In the genomic region with DNA sequence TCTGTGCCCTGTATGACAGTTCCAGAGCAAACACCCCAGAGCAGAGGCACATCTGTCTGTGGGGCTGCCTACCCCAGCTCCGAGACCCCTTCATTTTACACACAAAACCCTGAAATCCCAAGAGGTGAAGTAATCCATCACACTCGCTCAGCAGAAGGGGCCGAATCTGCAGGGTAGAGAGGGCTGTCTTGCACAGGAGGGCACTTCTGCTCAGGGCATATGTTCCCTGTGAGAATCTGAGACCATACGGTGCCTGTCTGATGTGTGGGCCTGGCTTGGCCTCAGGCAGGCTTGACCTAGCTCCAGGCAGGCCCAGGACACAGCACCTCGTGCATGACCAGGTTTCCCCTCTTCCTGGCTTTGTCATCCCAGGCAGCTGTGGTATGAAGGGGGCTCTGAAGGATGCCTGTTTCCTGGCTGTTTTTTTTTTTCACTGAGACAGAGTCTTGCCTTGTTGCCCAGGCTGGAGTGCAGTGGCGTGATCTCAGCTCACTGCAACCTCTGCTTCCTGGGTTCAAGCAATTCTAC, we compare ENCODE assay signal across 19 cellular contexts. TPM values are rescaled to one million over a fixed set of nuclear protein-coding genes. Genes with fewer than 3 reads are reported as not detected.
DNase-seq lines count a peak whose midpoint lies in the region; ATAC-seq, FAIRE-seq and TF ChIP-seq lines count a peak whose summit lies in the region.
"Had no signal": no experiment of that assay in that cellular context is flagged by ENCODE, and none has a peak within 500 bp of the region (broad histone marks: within the 10 kb centered on the region; RNA-seq: fewer than 3 reads in every experiment).

No MANE protein-coding gene starts in this region.

- ATAC-seq in right lobe of liver = no peak
- no peak for ATAC-seq in GM18909 (IDR thresholded peaks at IDR 0.05; ENCODE audit: poor library complexity, unreplicated experiment)

- H3K27ac Mint-ChIP-seq in nephron = peak overlapping the region in 2 of 3 experiments; percentile 74 to 83
- H3K27ac Mint-ChIP-seq: activated T-helper 2 cell treated with anti-CD3 and anti-CD28 coated beads, Interferon-gamma antibody, Interleukin-2, Interleukin-4, amounts not matched to agents 10 μg/mL and 5 μg/mL and 100 μg/mL, durations not matched to agents 14 hours and 24 hours and 36 hours; T-helper 1 cell treated with Interleukin-12 subunit alpha and Interleukin-12 subunit beta and Interleukin-4 antibody, amounts not matched to agents 30 μg/mL and 1 μg/mL, for 36 hours had no signal

- no peak overlapping the region for H3K9ac ChIP-seq in liver (ENCODE audit: low read depth in 1 of 2, low read length in 2 of 2)
- no peak overlapping the region for H3K9ac ChIP-seq in endothelial cell of umbilical vein (replicated peaks; ENCODE audit: extremely low read depth, insufficient read depth, low read length)

- H4K20me1 ChIP-seq in endothelial cell of umbilical vein (replicated peaks; ENCODE audit: control insufficient read depth, extremely low read depth, insufficient read depth, low read length) = no peaks in the 10 kb centered on the region

- H3K4me1 ChIP-seq in liver (ENCODE audit: control insufficient read depth in 4 of 4, insufficient read depth in 4 of 4, low read length in 3 of 4) = peaks cover 0 to 7% (median 3%) of the 10 kb centered on the region in 4 donors
- H3K4me1 ChIP-seq in right lobe of liver = peaks cover 0 to 6% (median 0%) of the 10 kb centered on the region in 4 donors
- H3K4me1 ChIP-seq in endothelial cell of umbilical vein (ENCODE audit: control insufficient read depth, extremely low read depth, insufficient read depth, low read length) = peaks cover 13% of the 10 kb centered on the region
- H3K4me1 ChIP-seq in vagina = peaks cover 29% of the 10 kb centered on the region

- no peaks in the 10 kb centered on the region for H3K9me1 ChIP-seq in endothelial cell of umbilical vein (replicated peaks; ENCODE audit: control insufficient read depth, extremely low read depth, insufficient read depth, low read length)

- no peaks in the 10 kb centered on the region for H3K36me3 Mint-ChIP-seq in nephron (ENCODE audit: low read depth)

- H3K36me3 ChIP-seq in liver (ENCODE audit: control insufficient read depth in 4 of 4, insufficient read depth in 3 of 4, low read depth in 1 of 4, low read length in 3 of 4) (no peaks in the 10 kb centered on the region), right lobe of liver (no peaks in the 10 kb centered on the region), endothelial cell of umbilical vein (ENCODE audit: control insufficient read depth in 2 of 2, extremely low read depth in 1 of 2, insufficient read depth in 2 of 2, low read length in 2 of 2) (no peaks in the 10 kb centered on the region), vagina (no peaks in the 10 kb centered on the region)
- H3K36me3 ChIP-seq: pancreas had no signal

- no peak overlapping the region for H3K4me3 Mint-ChIP-seq in nephron
- H3K4me3 Mint-ChIP-seq: T-helper 1 cell treated with Interleukin-12 subunit alpha and Interleukin-12 subunit beta and Interleukin-4 antibody, amounts not matched to agents 30 μg/mL and 1 μg/mL, for 36 hours had no signal

- peak; percentile 12 for FAIRE-seq in endothelial cell of umbilical vein (lab: Jason Lieb, UNC)
- FAIRE-seq in D721Med (lab: Jason Lieb, UNC) = no peak
- FAIRE-seq: frontal cortex, pancreas had no signal

- H3K27ac ChIP-seq in liver (ENCODE audit: low read depth in 1 of 2, low read length in 2 of 2) (no peak overlapping the region), right lobe of liver (no peak overlapping the region), endothelial cell of umbilical vein (ENCODE audit: insufficient read depth, low read depth, low read length) (no peak overlapping the region), vagina (peak overlapping the region; percentile 62)

- CTCF ChIA-PET in endothelial cell of umbilical vein (lab: Charles Lee) = interaction anchor here (0.9 to 3.0 kb wide), 5 partner anchors 10 to 136 kb away, joined by 3 to 18 read pairs (median 8); a partner anchor contains a TSS

- peaks cover 9% of the 10 kb centered on the region for H3K27me3 Mint-ChIP-seq in nephron (ENCODE audit: low read depth)

- intact Hi-C loops in right lobe of liver (cut with DNase I) (no loop called here), endothelial cell of umbilical vein (cut with micrococcal nuclease) (no loop called here), vagina (cut with DNase I) (no loop called here)

- no peak for DNase-seq in right lobe of liver
- no peak for DNase-seq in endothelial cell of umbilical vein (ENCODE audit: low read depth, low spot score)
- DNase-seq in vagina (ENCODE audit: extremely low spot score in 2 of 2) = no peak
- DNase-seq in D721Med (ENCODE audit: insufficient read length, low spot score) = no peak
- no peak for DNase-seq in NCI-H2227 (lab: John Stamatoyannopoulos, UW; ENCODE audit: unreplicated experiment)
- DNase-seq: ACHN; activated CD4-positive, CD25-positive, alpha-beta regulatory T cell; activated CD8-positive, alpha-beta memory T cell treated with anti-CD3 and anti-CD28 coated beads for 24 hours; NCI-H2171 treated with DMSO at 0.1 percent for 48 hours; pancreas; RPMI8226; stimulated activated CD4-positive, alpha-beta T cell treated with anti-CD3 and anti-CD28 coated beads, Interleukin-12 subunit alpha, Interleukin-12 subunit beta, amount 100 ng/mL, for 4 hours; stimulated activated naive CD4-positive, alpha-beta T cell treated with Interleukin-2 at 50 U/mL for 16 hours had no signal

- no peak overlapping the region for H3K4me2 ChIP-seq in endothelial cell of umbilical vein (ENCODE audit: insufficient read depth, low read length)

- H3K9me3 ChIP-seq in liver (ENCODE audit: control insufficient read depth in 4 of 4, low read length in 3 of 4) (no peaks in the 10 kb centered on the region), right lobe of liver (no peaks in the 10 kb centered on the region), endothelial cell of umbilical vein (replicated peaks; ENCODE audit: control insufficient read depth, insufficient read depth, low read length) (no peaks in the 10 kb centered on the region), vagina (no peaks in the 10 kb centered on the region)
- H3K9me3 ChIP-seq: pancreas had no signal

- peaks cover 35% of the 10 kb centered on the region for H3K4me1 Mint-ChIP-seq in nephron

- H3K9me3 Mint-ChIP-seq in nephron = no peaks in the 10 kb centered on the region
- H3K9me3 Mint-ChIP-seq: activated T-helper 2 cell treated with anti-CD3 and anti-CD28 coated beads, Interferon-gamma antibody, Interleukin-2, Interleukin-4, amounts not matched to agents 10 μg/mL and 5 μg/mL and 100 μg/mL, durations not matched to agents 14 hours and 24 hours and 36 hours; T-helper 1 cell treated with Interleukin-12 subunit alpha and Interleukin-12 subunit beta and Interleukin-4 antibody, amounts not matched to agents 30 μg/mL and 1 μg/mL, for 36 hours had no signal

- no peak overlapping the region for H2AFZ ChIP-seq in endothelial cell of umbilical vein (ENCODE audit: low read depth, low read length)

- no peak for TF ChIP-seq RAD21 in liver (IDR thresholded peaks at IDR 0.05)

- H3K4me3 ChIP-seq in liver (ENCODE audit: low read depth in 1 of 3, low read length in 3 of 3) (no peak overlapping the region), right lobe of liver (no peak overlapping the region), endothelial cell of umbilical vein (replicated peaks in 1 of 3; ENCODE audit: insufficient read depth in 1 of 3, low read depth in 1 of 3, low read length in 3 of 3) (no peak overlapping the region), vagina (no peak overlapping the region)
- H3K4me3 ChIP-seq: pancreas had no signal

- TF ChIP-seq POLR2A in right lobe of liver (IDR thresholded peaks at IDR 0.05) (no peak), endothelial cell of umbilical vein (IDR thresholded peaks at IDR 0.05; ENCODE audit: low read depth, low read length) (no peak), vagina (IDR thresholded peaks at IDR 0.05) (no peak)

- WGBS in liver = 79% methylated on average over 6 of the region's 6 CpGs
- 60% methylated on average over 2 of the region's 6 CpGs for WGBS in right lobe of liver (ENCODE audit: insufficient coverage, low coverage, low lambda C conversion rate, missing lambda C conversion rate)

- POLR2A ChIA-PET in endothelial cell of umbilical vein (lab: Charles Lee) = no interaction called here

- no peaks in the 10 kb centered on the region for H3K79me2 ChIP-seq in endothelial cell of umbilical vein (ENCODE audit: control insufficient read depth, insufficient read depth, low read length)

- no TSS peak for BruUV-seq in endothelial cell of umbilical vein (replicated peaks; lab: Mats Ljungman, UMichigan)

- peak; percentile 7 for TF ChIP-seq CTCF in liver (IDR thresholded peaks at IDR 0.05; ENCODE audit: low read depth, low read length, missing input control)
- no peak for TF ChIP-seq CTCF in right lobe of liver (IDR thresholded peaks at IDR 0.05)
- no peak for TF ChIP-seq CTCF in endothelial cell of umbilical vein (IDR thresholded peaks at IDR 0.05; ENCODE audit: extremely low read depth in 1 of 2, insufficient read depth in 1 of 2, low read depth in 1 of 2, low read length in 2 of 2)
- no peak for TF ChIP-seq CTCF in nephron (IDR thresholded peaks at IDR 0.05; ENCODE audit: unreplicated experiment in 3 of 3)
- TF ChIP-seq CTCF in vagina (IDR thresholded peaks at IDR 0.05) = no peak
- TF ChIP-seq CTCF in D721Med (IDR thresholded peaks at IDR 0.05; ENCODE audit: insufficient read depth, missing control alignments) = no peak

- dilution Hi-C loops in endothelial cell of umbilical vein (cut with MboI; ENCODE audit: extremely low pct_ligation_motif_present, low sequenced_read_pairs) = no loop called here

- H3K27me3 ChIP-seq in liver (ENCODE audit: control insufficient read depth in 4 of 4, insufficient read depth in 4 of 4, low read length in 3 of 4) (peaks cover 0 to 2% (median 0%) of the 10 kb centered on the region in 4 donors), right lobe of liver (no peaks in the 10 kb centered on the region), endothelial cell of umbilical vein (ENCODE audit: control insufficient read depth in 2 of 2, insufficient read depth in 2 of 2, low read length in 2 of 2) (no peaks in the 10 kb centered on the region), vagina (no peaks in the 10 kb centered on the region)
- H3K27me3 ChIP-seq: pancreas had no signal

TF ChIP-seq in liver, 16 proteins besides CTCF, POLR2A, EP300 and RAD21 (continues in another document):
- TF ChIP-seq YY1 (IDR thresholded peaks at IDR 0.05) = no peak

RNA-seq across cellular contexts. Expression of a gene that starts 37.2 kb away (rescaled TPM):
- total RNA-seq in liver (under 1 TPM; 0.05 to 0.25 TPM), right lobe of liver (under 1 TPM in 2 of 6 experiments, not detected in 4; 0.07 to 0.11 TPM), endothelial cell of umbilical vein (0.74 and 1.6 TPM in 2 replicates), vagina (0.25 TPM)
- polyA plus RNA-seq in liver (under 1 TPM in 1 of 2 donors, not detected in 1; 0.06 TPM), endothelial cell of umbilical vein (0.81 and 1.1 TPM in 2 replicates)
- polyA plus RNA-seq in endothelial cell of umbilical vein (2011; cell fraction: cytosol; rRNA removed) = 0.61 and 0.71 TPM in 2 replicates
- polyA plus RNA-seq in endothelial cell of umbilical vein (2011; cell fraction: nucleus; rRNA removed) = 1.0 and 1.3 TPM in 2 replicates
- 0.25 and 0.54 TPM in 2 replicates for polyA plus RNA-seq in endothelial cell of umbilical vein (2012)
- 1.3 and 1.6 TPM in 2 replicates for polyA minus RNA-seq in endothelial cell of umbilical vein
- polyA minus RNA-seq in endothelial cell of umbilical vein (2011; cell fraction: cytosol; rRNA and poly(A)+ RNA removed) = not detected
- polyA minus RNA-seq in endothelial cell of umbilical vein (2011; cell fraction: nucleus; rRNA and poly(A)+ RNA removed) = 1.2 and 1.4 TPM in 2 replicates
- total RNA-seq: activated T-helper 2 cell treated with anti-CD3 and anti-CD28 coated beads, Interferon-gamma antibody, Interleukin-2, Interleukin-4, amounts not matched to agents 10 μg/mL and 5 μg/mL and 100 μg/mL, durations not matched to agents 14 hours and 24 hours and 36 hours; pancreas had no signal
